Comparison of ENCODE assay signal across 8 cellular contexts in the genomic region with DNA sequence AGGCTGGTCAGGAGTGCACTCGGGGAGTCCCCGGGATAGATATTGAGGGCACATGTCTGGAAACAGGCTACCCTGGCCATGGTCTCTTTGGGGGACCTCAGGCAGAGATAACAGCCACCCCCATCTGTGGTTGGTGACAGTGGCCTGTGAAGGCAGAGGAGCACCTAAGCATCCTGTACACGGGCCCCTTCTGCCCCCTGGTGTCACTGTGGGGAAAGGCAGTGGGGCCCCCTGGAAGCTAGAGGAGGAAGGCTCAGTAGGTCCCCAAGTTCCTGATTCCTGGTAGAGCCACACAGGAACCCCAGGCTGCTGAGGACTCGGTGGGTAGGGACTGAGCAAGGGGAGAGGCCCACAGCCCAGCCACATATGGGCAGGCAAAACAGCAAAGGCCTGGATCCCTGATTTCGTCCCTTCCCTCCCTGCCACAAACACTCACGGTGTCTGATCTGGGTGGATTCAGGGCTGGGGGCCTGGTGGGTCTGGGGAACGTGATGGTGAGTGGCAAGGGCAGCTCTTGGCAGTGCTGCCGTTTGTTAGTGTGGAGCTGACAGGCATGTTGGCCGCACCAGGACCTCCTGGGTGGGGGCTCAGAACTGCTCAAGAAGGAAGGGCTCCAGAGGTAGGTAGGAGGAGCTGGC. TPM values are rescaled to one million over a fixed set of nuclear protein-coding genes. Genes with fewer than 3 reads are reported as not detected.
DNase-seq lines count a peak whose midpoint lies in the region; ATAC-seq and TF ChIP-seq lines count a peak whose summit lies in the region.

No MANE protein-coding gene starts in this region.

- no peaks in the 10 kb centered on the region for H3K4me1 ChIP-seq in adrenal gland (replicated peaks in 1 of 2)

- DNase-seq in COR-L47 (lab: John Stamatoyannopoulos, UW) = peak; percentile 1
- peak; percentile 45 for DNase-seq in T follicular helper cell (ENCODE audit: low read depth)
- peak in 2 of 7 donors; percentile 23 to 32 for DNase-seq in adrenal gland
- peak; percentile 33 for DNase-seq in iris pigment epithelial cell (ENCODE audit: low read depth)
- DNase-seq in stimulated activated CD4-positive, alpha-beta T cell treated with anti-CD3 and anti-CD28 coated beads, Interleukin-4, amount 100 ng/mL, for 1 hour = peak; percentile 71
- DNase-seq in NCI-H1436 (lab: John Stamatoyannopoulos, UW) = no peak

- H3K4me3 ChIP-seq in adrenal gland = no peak overlapping the region

- no peak overlapping the region for H3K27ac ChIP-seq in adrenal gland

- intact Hi-C loops in adrenal gland (cut with DNase I) = loop anchor here in 1 of 2 donors (5.0 kb wide), 1 partner anchor 167 kb away; no protein-coding TSS in a partner anchor

- H3K36me3 ChIP-seq in adrenal gland (replicated peaks in 1 of 2) = peaks cover 0 to 60% of the 10 kb centered on the region in 2 donors

- no peak for TF ChIP-seq POLR2A in adrenal gland (IDR thresholded peaks at IDR 0.05)

- TF ChIP-seq CTCF in adrenal gland (IDR thresholded peaks at IDR 0.05) = peak; percentile 24 to 60 (median 48)

- ATAC-seq in HG02623 (IDR thresholded peaks at IDR 0.05; ENCODE audit: unreplicated experiment) (peak; percentile 45), HG03139 (IDR thresholded peaks at IDR 0.05; ENCODE audit: unreplicated experiment) (no peak)

- no peaks in the 10 kb centered on the region for H3K9me3 ChIP-seq in adrenal gland (replicated peaks in 1 of 3)

- no peaks in the 10 kb centered on the region for H3K27me3 ChIP-seq in adrenal gland

- WGBS in adrenal gland, 4 donors = 61 to 82% (median 72%) methylated on average over 5 to 9 of the region's 9 CpGs

RNA-seq across cellular contexts. Expression of gene CXCR6, which starts 14.1 kb away (rescaled TPM):
- total RNA-seq in adrenal gland = 1 to 10 TPM in 2 of 8 donors, under 1 TPM in 6; 0.28 to 2.9 (median 0.66) TPM
- polyA plus RNA-seq in adrenal gland = under 1 TPM; 0.30 to 0.57 (median 0.32) TPM

RNA-seq across cellular contexts. Expression of gene CCR9, which starts 42.8 kb away (rescaled TPM):
- under 1 TPM in 1 of 8 donors, not detected in 7; 0.57 TPM for total RNA-seq in adrenal gland
- polyA plus RNA-seq in adrenal gland = not detected
